In genomic region chr14:75258803-75259509, GRCh38 we compare ENCODE assay signal across 8 cellular contexts. TPM values are rescaled to one million over a fixed set of nuclear protein-coding genes. Genes with fewer than 3 reads are reported as not detected.
DNase-seq lines count a peak whose midpoint lies in the region; ATAC-seq and TF ChIP-seq lines count a peak whose summit lies in the region.

No MANE protein-coding gene starts in this region.

- H3K27me3 Mint-ChIP-seq in endodermal cell (ENCODE audit: insufficient read depth) = no peaks in the 10 kb centered on the region

- H3K27ac ChIP-seq in HUES48 (ENCODE audit: low read depth, low read length) = peak overlapping the region; percentile 96
- H3K27ac ChIP-seq in endodermal cell (ENCODE audit: low read depth, low read length) = peak overlapping the region; percentile 96
- H3K27ac ChIP-seq in mesendoderm (ENCODE audit: low read depth, low read length) = no peak overlapping the region

- 0 to 2% methylated on average over 25 to 40 of the region's 40 CpGs for WGBS in endodermal cell (ENCODE audit: insufficient coverage in 1 of 2, insufficient read length in 1 of 2), 2 experiments
- no CpG with 5 or more reads among the region's 40 CpGs for WGBS in mesendoderm (ENCODE audit: extremely low coverage, insufficient coverage, low lambda C conversion rate)

- peak overlapping the region; percentile 87 for H3K9ac ChIP-seq in HUES48 (ENCODE audit: low read depth, low read length)
- peak overlapping the region; percentile 77 for H3K9ac ChIP-seq in NT2/D1 (ENCODE audit: insufficient read length, low read depth)
- H3K9ac ChIP-seq in endodermal cell (ENCODE audit: extremely low read depth, low read length, poor library complexity, severe bottlenecking) = peak overlapping the region; percentile 91
- peak overlapping the region; percentile 84 for H3K9ac ChIP-seq in mesendoderm (ENCODE audit: low read length)

- TF ChIP-seq CTCF in endodermal cell (conservative IDR thresholded peaks at IDR 0.05) = no peak

- H3K36me3 ChIP-seq in HUES48 (ENCODE audit: control insufficient read depth, insufficient read depth, low read length) (no peaks in the 10 kb centered on the region), NT2/D1 (ENCODE audit: insufficient read depth, insufficient read length, low read length) (no peaks in the 10 kb centered on the region), endodermal cell (ENCODE audit: control insufficient read depth, insufficient read depth, low read length) (no peaks in the 10 kb centered on the region), mesendoderm (ENCODE audit: control insufficient read depth, insufficient read depth, low read length) (no peaks in the 10 kb centered on the region)

- H3K4me1 ChIP-seq in HUES48 (ENCODE audit: control insufficient read depth, insufficient read depth, low read length) = peaks cover 30% of the 10 kb centered on the region
- peaks cover 10% of the 10 kb centered on the region for H3K4me1 ChIP-seq in NT2/D1 (ENCODE audit: insufficient read depth, insufficient read length)
- no peaks in the 10 kb centered on the region for H3K4me1 ChIP-seq in endodermal cell (ENCODE audit: control insufficient read depth, insufficient read depth, low read length)
- no peaks in the 10 kb centered on the region for H3K4me1 ChIP-seq in mesendoderm (ENCODE audit: control insufficient read depth, low read depth, low read length)

- no peaks in the 10 kb centered on the region for H3K79me2 ChIP-seq in mesendoderm (ENCODE audit: control insufficient read depth, insufficient read depth, low read length)

- no peak overlapping the region for H3K18ac ChIP-seq in mesendoderm (ENCODE audit: low read length)

- peak overlapping the region; percentile 91 for H2BK5ac ChIP-seq in mesendoderm (ENCODE audit: low read length)

- H2AK5ac ChIP-seq in mesendoderm (ENCODE audit: low read length) = no peak overlapping the region

- ATAC-seq in GM21423 (IDR thresholded peaks at IDR 0.05; ENCODE audit: unreplicated experiment) = peak; percentile 93

- peak overlapping the region; percentile 99 for H3K4me2 ChIP-seq in mesendoderm (ENCODE audit: low read length)

- no peaks in the 10 kb centered on the region for H3K79me1 ChIP-seq in mesendoderm (ENCODE audit: low read length)

- H3K36me3 Mint-ChIP-seq in endodermal cell (ENCODE audit: low read depth) = no peaks in the 10 kb centered on the region

- DNase-seq in COLO829 (ENCODE audit: low spot score) (peak; percentile 99), NT2/D1 (ENCODE audit: low read depth, low spot score) (peak; percentile 97), endodermal cell (peak; percentile 99), mesendoderm (peak; percentile 100)
- DNase-seq in activated CD8-positive, alpha-beta memory T cell treated with anti-CD3 and anti-CD28 coated beads, Interleukin-2, amount 50 U/mL, for 4 hours = peak; percentile 100
- DNase-seq in stimulated activated CD8-positive, alpha-beta memory T cell treated with anti-CD3 and anti-CD28 coated beads, Interleukin-12 subunit alpha, Interleukin-12 subunit beta, amount 100 ng/mL, for 4 hours (ENCODE audit: low read depth) = peak; percentile 99

- H3K4ac ChIP-seq in mesendoderm (ENCODE audit: low read depth, low read length) = no peak overlapping the region

- H3K27me3 ChIP-seq in HUES48 (ENCODE audit: control insufficient read depth, insufficient read depth, low read length) = no peaks in the 10 kb centered on the region
- no peaks in the 10 kb centered on the region for H3K27me3 ChIP-seq in NT2/D1 (ENCODE audit: insufficient read depth, insufficient read length)
- H3K27me3 ChIP-seq in endodermal cell (ENCODE audit: control insufficient read depth, insufficient read depth, low read length, poor library complexity, severe bottlenecking) = no peaks in the 10 kb centered on the region
- no peaks in the 10 kb centered on the region for H3K27me3 ChIP-seq in mesendoderm (ENCODE audit: insufficient read depth, low read length, poor library complexity)

- H3K23ac ChIP-seq in mesendoderm (ENCODE audit: low read length) = no peak overlapping the region

- no peak overlapping the region for H2BK15ac ChIP-seq in mesendoderm (replicated peaks; ENCODE audit: low read depth)

- H3K56ac ChIP-seq in mesendoderm (ENCODE audit: low read length) = peak overlapping the region; percentile 96

- peak overlapping the region; percentile 82 for H3K4me3 ChIP-seq in HUES48 (ENCODE audit: low read depth, low read length)
- peak overlapping the region; percentile 79 for H3K4me3 ChIP-seq in NT2/D1 (ENCODE audit: insufficient read length, low read depth)
- peak overlapping the region; percentile 81 for H3K4me3 ChIP-seq in endodermal cell (ENCODE audit: low read length)
- peak overlapping the region; percentile 58 for H3K4me3 ChIP-seq in mesendoderm (ENCODE audit: low read length)

- peaks cover 30% of the 10 kb centered on the region for H3K4me1 Mint-ChIP-seq in endodermal cell

- H4K5ac ChIP-seq in mesendoderm (ENCODE audit: low read length) = no peak overlapping the region

- H3K9me3 Mint-ChIP-seq in endodermal cell = no peaks in the 10 kb centered on the region

- peak overlapping the region; percentile 99 for H3K27ac Mint-ChIP-seq in endodermal cell

- no peaks in the 10 kb centered on the region for H3K9me3 ChIP-seq in HUES48 (ENCODE audit: control insufficient read depth, insufficient read depth, low read length)
- H3K9me3 ChIP-seq in NT2/D1 (ENCODE audit: insufficient read depth, low read length) = no peaks in the 10 kb centered on the region
- no peaks in the 10 kb centered on the region for H3K9me3 ChIP-seq in endodermal cell (ENCODE audit: control insufficient read depth, low read length)

- peak overlapping the region; percentile 73 for H3K4me3 Mint-ChIP-seq in endodermal cell

- no peak overlapping the region for H2BK120ac ChIP-seq in mesendoderm (ENCODE audit: low read depth, low read length)

- no peak overlapping the region for H4K8ac ChIP-seq in mesendoderm (ENCODE audit: low read depth, low read length)

RNA-seq across cellular contexts. Expression of gene FOS, which starts 19.7 kb away (rescaled TPM):
- total RNA-seq in endodermal cell = 10 to 100 TPM; 10.3 to 14.0 TPM
- polyA plus RNA-seq in endodermal cell (2013, experiment 1 of 2) = 7.9 TPM
- polyA plus RNA-seq in endodermal cell (2013, experiment 2 of 2) = 23.5 TPM
- polyA plus RNA-seq in mesendoderm (2013, experiment 1 of 2) = 30.2 TPM
- polyA plus RNA-seq in mesendoderm (2013, experiment 2 of 2) = 33.0 TPM
